ENCODE assay signal across 15 cellular contexts in genomic region chr7:123625254-123625653, GRCh38. TPM values are rescaled to one million over a fixed set of nuclear protein-coding genes. Genes with fewer than 3 reads are reported as not detected.
"Had no signal": no experiment of that assay in that cellular context is flagged by ENCODE, and none has a peak within 500 bp of the region (broad histone marks: within the 10 kb centered on the region; RNA-seq: fewer than 3 reads in every experiment).

No MANE protein-coding gene starts in this region.

- H3K4me3 ChIP-seq: esophagus muscularis mucosa, heart right ventricle, mucosa of descending colon, right atrium auricular region, smooth muscle cell had no signal

- H3K9me3 Mint-ChIP-seq: naive thymus-derived CD8-positive, alpha-beta T cell had no signal

- H3K4me1 ChIP-seq: esophagus muscularis mucosa, right atrium auricular region had no signal

- H3K27ac ChIP-seq: epithelial cell of prostate, esophagus muscularis mucosa, neutrophil had no signal

- ATAC-seq: heart right ventricle had no signal

- H3K27me3 ChIP-seq: esophagus muscularis mucosa, heart right ventricle, neutrophil, right atrium auricular region had no signal

- H3K36me3 ChIP-seq: neutrophil, right atrium auricular region had no signal

- DNase-seq: kidney glomerular epithelial cell had no signal

- H3K36me3 Mint-ChIP-seq: naive thymus-derived CD8-positive, alpha-beta T cell had no signal

- H3K4me2 ChIP-seq: smooth muscle cell had no signal

- FAIRE-seq: islet of Langerhans, urothelium cell line had no signal

- H3K4me3 Mint-ChIP-seq: naive thymus-derived CD8-positive, alpha-beta T cell had no signal

- H3K9me3 ChIP-seq: esophagus muscularis mucosa, heart right ventricle, mucosa of descending colon, neutrophil, right atrium auricular region had no signal

RNA-seq across cellular contexts. Expression of gene ASB15, which starts 23.6 kb away (rescaled TPM):
- total RNA-seq: esophagus muscularis mucosa; glomerular endothelial cell; lower leg skin; mucosa of descending colon; naive thymus-derived CD8-positive, alpha-beta T cell; osteoblast; smooth muscle cell had no signal
- polyA plus RNA-seq: neural cell had no signal

RNA-seq across cellular contexts. Expression of gene LMOD2, which starts 30.4 kb away (rescaled TPM):
- total RNA-seq: esophagus muscularis mucosa; glomerular endothelial cell; lower leg skin; naive thymus-derived CD8-positive, alpha-beta T cell; osteoblast; smooth muscle cell had no signal
- polyA plus RNA-seq: neural cell had no signal
